ENCODE assay signal across 2 cellular contexts in the genomic region with DNA sequence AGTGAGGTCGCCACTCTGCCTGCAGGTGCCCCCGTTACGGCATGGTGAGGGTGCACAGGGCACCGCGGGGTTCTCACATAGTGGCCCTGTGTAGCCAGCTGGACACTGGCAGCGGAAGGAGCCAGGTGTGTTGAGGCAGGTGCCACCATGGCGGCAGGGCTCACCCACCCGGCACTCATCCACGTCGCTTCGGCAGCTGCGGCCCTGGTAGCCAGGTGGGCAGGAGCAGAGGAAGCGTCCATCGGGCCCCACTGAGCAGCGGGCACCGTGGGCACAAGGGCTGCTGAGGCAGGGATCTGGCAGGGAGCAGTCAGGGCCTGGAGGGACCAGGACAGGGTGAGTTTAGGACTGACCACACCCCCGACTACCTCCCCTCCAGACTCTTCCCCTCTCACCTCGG.
TF ChIP-seq lines count a peak whose summit lies in the region.

No MANE protein-coding gene starts in this region.

TF ChIP-seq in IMR-90, 13 proteins besides CTCF, POLR2A, EP300 and RAD21:
- no peak for TF ChIP-seq NFE2L2 (IDR thresholded peaks at IDR 0.05; ENCODE audit: low read depth, low read length)
- no peak for TF ChIP-seq MXI1 (IDR thresholded peaks at IDR 0.05; ENCODE audit: borderline replicate concordance, low read depth, low read length)
- no peak for TF ChIP-seq CHD1 (IDR thresholded peaks at IDR 0.05; ENCODE audit: low read depth, low read length)
- no peak for TF ChIP-seq FOS (IDR thresholded peaks at IDR 0.05; ENCODE audit: low read depth, low read length)
- no peak for TF ChIP-seq BHLHE40 (IDR thresholded peaks at IDR 0.05; ENCODE audit: low read depth, low read length)
- no peak for TF ChIP-seq RFX5 (IDR thresholded peaks at IDR 0.05; ENCODE audit: low read depth, low read length)
- TF ChIP-seq SMC3 (IDR thresholded peaks at IDR 0.05; ENCODE audit: low read depth, low read length), result no peak
TF ChIP-seq in IMR-90: peak in this region for 0.

TF ChIP-seq in H1, 55 proteins besides CTCF, POLR2A, EP300 and RAD21:
- TF ChIP-seq KDM4A (IDR thresholded peaks at IDR 0.05; ENCODE audit: low read depth, low read length, severe bottlenecking) (no peak), TAF7 (optimal IDR thresholded peaks at IDR 0.05; ENCODE audit: borderline replicate concordance, low read depth, low read length) (no peak), NANOG (IDR thresholded peaks at IDR 0.05; ENCODE audit: insufficient read depth, low read depth, low read length, poor library complexity, severe bottlenecking) (no peak), SIX5 (IDR thresholded peaks at IDR 0.05; ENCODE audit: low read depth, low read length) (no peak), SRF (IDR thresholded peaks at IDR 0.05; ENCODE audit: low read depth, low read length) (no peak), NRF1 (IDR thresholded peaks at IDR 0.05; ENCODE audit: low read depth, low read length) (no peak), CBX8 (IDR thresholded peaks at IDR 0.05; ENCODE audit: borderline replicate concordance, low read depth, low read length) (no peak), RBBP5 (IDR thresholded peaks at IDR 0.05; ENCODE audit: borderline replicate concordance, low read depth, low read length) (no peak), ATF2 (IDR thresholded peaks at IDR 0.05; ENCODE audit: low read length) (no peak), CHD1 (IDR thresholded peaks at IDR 0.05; ENCODE audit: low read depth, low read length) (no peak), CHD2 (IDR thresholded peaks at IDR 0.05; ENCODE audit: low read length) (no peak), SUZ12 (IDR thresholded peaks at IDR 0.05; ENCODE audit: low read length) (no peak), CHD7 (IDR thresholded peaks at IDR 0.05; ENCODE audit: insufficient replicate concordance, low read length) (no peak), TCF12 (IDR thresholded peaks at IDR 0.05; ENCODE audit: low read depth, low read length) (no peak), EGR1 (IDR thresholded peaks at IDR 0.05; ENCODE audit: borderline replicate concordance, low read depth, low read length) (no peak), TAF1 (IDR thresholded peaks at IDR 0.05; ENCODE audit: low read depth, low read length) (no peak), GABPA (IDR thresholded peaks at IDR 0.05; ENCODE audit: borderline replicate concordance, insufficient read depth, low read length) (no peak)
- TF ChIP-seq, protein P1, sequence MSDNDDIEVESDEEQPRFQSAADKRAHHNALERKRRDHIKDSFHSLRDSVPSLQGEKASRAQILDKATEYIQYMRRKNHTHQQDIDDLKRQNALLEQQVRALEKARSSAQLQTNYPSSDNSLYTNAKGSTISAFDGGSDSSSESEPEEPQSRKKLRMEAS (IDR thresholded peaks at IDR 0.05), result no peak
